Comparison of ENCODE assay signal across 1 cellular context in genomic region chr3:112338021-112338726, GRCh38.
TF ChIP-seq lines count a peak whose summit lies in the region.

No MANE protein-coding gene starts in this region.

TF ChIP-seq in endothelial cell of umbilical vein, 7 proteins besides CTCF, POLR2A, EP300 and RAD21:
- TF ChIP-seq POLR2AphosphoS5 (IDR thresholded peaks at IDR 0.05; ENCODE audit: insufficient read depth, low read depth, low read length), result no peak
- TF ChIP-seq FOS (IDR thresholded peaks at IDR 0.05; ENCODE audit: borderline replicate concordance, insufficient read depth, low read length), result peak; percentile 21
